In genomic region chr2:239908744-239909143, GRCh38 we compare ENCODE assay signal across 21 cellular contexts.
"Had no signal": no experiment of that assay in that cellular context is flagged by ENCODE, and none has a peak within 500 bp of the region (broad histone marks: within the 10 kb centered on the region; RNA-seq: fewer than 3 reads in every experiment).

No MANE protein-coding gene starts in this region.

- H3K27me3 Mint-ChIP-seq: activated naive CD8-positive, alpha-beta T cell; brain; progenitor cell of endocrine pancreas had no signal

- H3K4me1 Mint-ChIP-seq: mesothelial cell of epicardium, nephron progenitor cell had no signal

- H3K9me3 Mint-ChIP-seq: central memory CD8-positive, alpha-beta T cell had no signal

- H3K27ac Mint-ChIP-seq: activated naive CD8-positive, alpha-beta T cell; brain; mesothelial cell of epicardium; nephron progenitor cell; progenitor cell of endocrine pancreas had no signal

- DNase-seq: activated gamma-delta T cell treated with Interleukin-2 at 50 U/mL for 16 hours; activated T-cell treated with anti-CD3 and anti-CD28 coated beads, Interleukin-2, amount 50 U/mL, for 48 hours; amygdala; cortex of kidney; effector memory CD4-positive, alpha-beta T cell; foreskin melanocyte; lower lobe of right lung; nephron progenitor cell; occipital lobe; right cardiac atrium; stimulated activated CD4-positive, alpha-beta T cell treated with anti-CD3 and anti-CD28 coated beads, Interleukin-15, amount 100 ng/mL, for 24 hours; stimulated activated CD4-positive, alpha-beta T cell treated with anti-CD3 and anti-CD28 coated beads, Interleukin-4, amount 100 ng/mL, for 1 hour; stimulated activated naive CD8-positive, alpha-beta T cell treated with anti-CD3 and anti-CD28 coated beads, Interleukin-15, Interleukin-2, amounts not matched to agents 100 U/mL and 50 U/mL, for 24 hours; T-helper 2 cell had no signal

- H3K27me3 ChIP-seq: suprapubic skin had no signal

- H3K36me3 Mint-ChIP-seq: activated naive CD8-positive, alpha-beta T cell; mesothelial cell of epicardium had no signal

- H3K36me3 ChIP-seq: lower lobe of right lung, suprapubic skin had no signal

- H3K4me3 ChIP-seq: lower lobe of right lung, skin epidermis, suprapubic skin had no signal

- H3K9me3 ChIP-seq: lower lobe of right lung, suprapubic skin had no signal

- ATAC-seq: lower lobe of right lung; right cardiac atrium; stimulated activated naive CD8-positive, alpha-beta T cell treated with anti-CD3 and anti-CD28 coated beads, Interleukin-15, Interleukin-2, amounts not matched to agents 100 U/mL and 50 U/mL, for 24 hours had no signal

- H3K4me3 Mint-ChIP-seq: activated naive CD8-positive, alpha-beta T cell; brain; central memory CD8-positive, alpha-beta T cell; mesothelial cell of epicardium; nephron progenitor cell had no signal

- H3K27ac ChIP-seq: lower lobe of right lung, skin epidermis, suprapubic skin had no signal
